ENCODE assay signal across 18 cellular contexts in the genomic region with DNA sequence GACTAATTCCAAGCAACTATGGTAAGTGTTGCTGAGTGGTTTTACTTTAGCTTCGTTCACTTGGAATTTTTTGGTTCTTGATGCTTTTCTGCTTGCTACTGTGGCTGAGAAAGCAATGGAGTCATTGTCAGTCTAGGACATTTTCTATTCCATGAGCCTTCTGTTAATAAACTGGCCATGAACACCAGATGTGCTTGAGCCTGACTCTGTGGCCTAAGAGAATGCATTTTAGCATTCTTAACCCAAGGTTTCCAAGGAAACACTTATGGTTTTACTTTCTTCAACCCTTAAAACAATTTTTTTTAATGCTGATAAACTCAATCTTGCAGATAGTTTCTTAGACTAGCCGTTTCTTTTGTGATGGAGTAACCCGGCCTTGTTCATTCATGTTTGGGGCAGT. TPM values are rescaled to one million over a fixed set of nuclear protein-coding genes. Genes with fewer than 3 reads are reported as not detected.
A peak's percentile ranks its signal among the peaks of the same experiment; 100 is the strongest.
DNase-seq lines count a peak whose midpoint lies in the region; ATAC-seq and TF ChIP-seq lines count a peak whose summit lies in the region.
"Had no signal": no experiment of that assay in that cellular context is flagged by ENCODE, and none has a peak within 500 bp of the region (broad histone marks: within the 10 kb centered on the region; RNA-seq: fewer than 3 reads in every experiment).

No MANE protein-coding gene starts in this region.

- no peak overlapping the region for H3K4me2 ChIP-seq in PC-3 (ENCODE audit: low read length)

- H3K9ac ChIP-seq in PC-3 (ENCODE audit: low read length) = no peak overlapping the region

- H3K9me2 ChIP-seq in PC-3 (replicated peaks; ENCODE audit: low read length) = no peaks in the 10 kb centered on the region

- H3K9me3 ChIP-seq in CD4-positive, alpha-beta memory T cell (ENCODE audit: control insufficient read depth in 1 of 2, low read length in 2 of 2) = no peaks in the 10 kb centered on the region
- H3K9me3 ChIP-seq in PC-3 (ENCODE audit: low read length) = no peaks in the 10 kb centered on the region
- H3K9me3 ChIP-seq: ovary, thyroid gland had no signal

- peak overlapping the region in 5 of 7 donors; percentile 22 to 49 (median 30) for H3K27ac Mint-ChIP-seq in CD4-positive, alpha-beta memory T cell

- POLR2A ChIA-PET in CD4-positive, alpha-beta memory T cell (lab: Charles Lee; ENCODE audit: partially characterized antibody) = interaction anchor here (2.7 kb wide), 1 partner anchor 42 kb away, joined by 10 read pairs; the partner anchor contains the start of genes NMRK1 and OSTF1
- POLR2A ChIA-PET in PC-3 (lab: Charles Lee; ENCODE audit: unreplicated experiment) = no interaction called here

- no peak overlapping the region for H3K4me3 ChIP-seq in CD4-positive, alpha-beta memory T cell (ENCODE audit: low read length in 2 of 2)
- no peak overlapping the region for H3K4me3 ChIP-seq in PC-3 (ENCODE audit: low read length)
- H3K4me3 ChIP-seq: coronary artery, ovary, thyroid gland had no signal

- no peaks in the 10 kb centered on the region for H3F3A ChIP-seq in PC-3 (ENCODE audit: low read length, unreplicated experiment)

- intact Hi-C loops in CD4-positive, alpha-beta memory T cell (cut with micrococcal nuclease) = no loop called here
- intact Hi-C loops in PC-3 (cut with micrococcal nuclease) = no loop called here

- peaks cover 28 to 71% (median 48%) of the 10 kb centered on the region in 4 donors for H3K4me1 Mint-ChIP-seq in CD4-positive, alpha-beta memory T cell

- no peak for DNase-seq in CD4-positive, alpha-beta memory T cell
- DNase-seq in fibroblast of gingiva (ENCODE audit: low read depth) (peak; percentile 52), pons (ENCODE audit: low spot score) (peak; percentile 56), NCI-H2081 (lab: John Stamatoyannopoulos, UW) (no peak), PC-3 (no peak), NCI-H1694 treated with DMSO at 0.1 percent for 48 hours (lab: John Stamatoyannopoulos, UW) (no peak)
- DNase-seq: activated gamma-delta T cell; aorta; EL; NCI-H1105; NCI-H2171; ovary; stimulated activated CD4-positive, alpha-beta T cell treated with anti-CD3 and anti-CD28 coated beads, Interleukin-4, amount 100 ng/mL, for 1 hour; stimulated activated CD8-positive, alpha-beta memory T cell treated with anti-CD3 and anti-CD28 coated beads, Interleukin-4, amount 100 ng/mL, for 48 hours; thyroid gland had no signal

- no peak overlapping the region for H3K27ac ChIP-seq in CD4-positive, alpha-beta memory T cell (ENCODE audit: low read depth, low read length)
- H3K27ac ChIP-seq in PC-3 (ENCODE audit: low read length) = no peak overlapping the region
- H3K27ac ChIP-seq: coronary artery, epithelial cell of prostate, ovary, thyroid gland had no signal

- no peaks in the 10 kb centered on the region for H3K79me2 ChIP-seq in PC-3 (ENCODE audit: low read length)

- no peaks in the 10 kb centered on the region for H4K20me1 ChIP-seq in PC-3 (ENCODE audit: low read length)

- ATAC-seq in SK-N-SH treated with all-trans-retinoic acid at 6 μM for 48 hours (peak; percentile 68), PC-3 (no peak)

- no peaks in the 10 kb centered on the region for H3K27me3 ChIP-seq in CD4-positive, alpha-beta memory T cell (ENCODE audit: insufficient read depth, low read length)
- no peaks in the 10 kb centered on the region for H3K27me3 ChIP-seq in PC-3 (ENCODE audit: low read length)
- H3K27me3 ChIP-seq: ovary, thyroid gland had no signal

- no peak overlapping the region for H2AFZ ChIP-seq in PC-3 (ENCODE audit: low read length)

- H3K9me3 Mint-ChIP-seq in CD4-positive, alpha-beta memory T cell = no peaks in the 10 kb centered on the region

- no peaks in the 10 kb centered on the region for H3K27me3 Mint-ChIP-seq in CD4-positive, alpha-beta memory T cell

- BruUV-seq in PC-3 (replicated peaks; lab: Mats Ljungman, UMichigan) = no TSS peak

- TF ChIP-seq CTCF in PC-3 (conservative IDR thresholded peaks at IDR 0.05; ENCODE audit: low read depth, low read length) = no peak

- H3K4me3 Mint-ChIP-seq in CD4-positive, alpha-beta memory T cell = no peak overlapping the region

- CTCF ChIA-PET in CD4-positive, alpha-beta memory T cell (lab: Charles Lee; ENCODE audit: partially characterized antibody) = interaction anchor here (1.3 kb wide), 1 partner anchor 17 kb away, joined by 3 read pairs; no protein-coding TSS in a partner anchor
- CTCF ChIA-PET in PC-3 (lab: Charles Lee) = no interaction called here

- peaks cover 60 to 61% of the 10 kb centered on the region in 2 donors for H3K36me3 Mint-ChIP-seq in CD4-positive, alpha-beta memory T cell

- peaks cover 36% of the 10 kb centered on the region for H3K36me3 ChIP-seq in CD4-positive, alpha-beta memory T cell (ENCODE audit: insufficient read depth, low read length)
- no peaks in the 10 kb centered on the region for H3K36me3 ChIP-seq in PC-3 (ENCODE audit: low read depth, low read length)
- H3K36me3 ChIP-seq: ovary had no signal

- peaks cover 25% of the 10 kb centered on the region for H3K4me1 ChIP-seq in CD4-positive, alpha-beta memory T cell (ENCODE audit: insufficient read depth, low read length)
- no peaks in the 10 kb centered on the region for H3K4me1 ChIP-seq in PC-3 (ENCODE audit: insufficient read depth, low read length)

TF ChIP-seq in SK-N-SH treated with all-trans-retinoic acid at 6 μM for 48 hours, 23 proteins besides CTCF, POLR2A, EP300 and RAD21 (continues in another document):
- TF ChIP-seq RARB (CRISPR knock-in tag; IDR thresholded peaks at IDR 0.05) (no peak), ZFP3 (CRISPR knock-in tag; IDR thresholded peaks at IDR 0.05) (no peak), CSRNP3 (CRISPR knock-in tag; IDR thresholded peaks at IDR 0.05) (no peak), CREB5 (CRISPR knock-in tag; IDR thresholded peaks at IDR 0.05; ENCODE audit: low read depth) (no peak), OSR1 (CRISPR knock-in tag; IDR thresholded peaks at IDR 0.05) (no peak), ZNF70 (CRISPR knock-in tag; IDR thresholded peaks at IDR 0.05) (no peak), POU6F1 (CRISPR knock-in tag; IDR thresholded peaks at IDR 0.05; ENCODE audit: borderline replicate concordance, low read depth) (no peak), BACH2 (CRISPR knock-in tag; IDR thresholded peaks at IDR 0.05; ENCODE audit: borderline replicate concordance) (no peak), ESRRG (CRISPR knock-in tag; IDR thresholded peaks at IDR 0.05) (no peak), ZNF565 (CRISPR knock-in tag; conservative IDR thresholded peaks at IDR 0.05; ENCODE audit: low read depth) (no peak), TOX (CRISPR knock-in tag; IDR thresholded peaks at IDR 0.05; ENCODE audit: borderline replicate concordance) (no peak), CSDC2 (CRISPR knock-in tag; IDR thresholded peaks at IDR 0.05) (no peak), SNAI2 (CRISPR knock-in tag; IDR thresholded peaks at IDR 0.05) (no peak)

RNA-seq across cellular contexts. Expression of gene OSTF1, which starts 42.3 kb away (rescaled TPM):
- 10 to 100 TPM; 59.8 to 60.8 TPM for total RNA-seq in CD4-positive, alpha-beta memory T cell
- 100 to 1,000 TPM; 178 to 188 TPM for polyA plus RNA-seq in CD4-positive, alpha-beta memory T cell
- total RNA-seq in PC-3 (2014; rRNA removed) = 25.8 and 26.5 TPM in 2 replicates

RNA-seq across cellular contexts. Expression of gene NMRK1, which starts 42.7 kb away (rescaled TPM):
- total RNA-seq in CD4-positive, alpha-beta memory T cell = 100 to 1,000 TPM; 111 to 113 TPM
- 100 to 1,000 TPM in 1 of 2 donors, 10 to 100 TPM in 1; 81.3 to 131 TPM for polyA plus RNA-seq in CD4-positive, alpha-beta memory T cell
- 7.0 and 9.7 TPM in 2 replicates for total RNA-seq in PC-3 (2014; rRNA removed)

Comparison
In these comparisons a context has a peak if more than half of its experiments do, and no peak if none do; other contexts are left out.
1. DNase-seq: peak in fibroblast of gingiva (single experiment) and pons (single experiment); none in CD4-positive, alpha-beta memory T cell (0 of 5), NCI-H2081 (0 of 2), PC-3 (single experiment) and NCI-H1694 treated with DMSO at 0.1 percent for 48 hours (single experiment).
2. RNA of gene NMRK1, which starts 42.7 kb away (total RNA-seq): 111 to 113 TPM in CD4-positive, alpha-beta memory T cell; 7.0 to 9.7 TPM in PC-3; every median in the first group is over 10 times any median in the second.